In the genomic region with DNA sequence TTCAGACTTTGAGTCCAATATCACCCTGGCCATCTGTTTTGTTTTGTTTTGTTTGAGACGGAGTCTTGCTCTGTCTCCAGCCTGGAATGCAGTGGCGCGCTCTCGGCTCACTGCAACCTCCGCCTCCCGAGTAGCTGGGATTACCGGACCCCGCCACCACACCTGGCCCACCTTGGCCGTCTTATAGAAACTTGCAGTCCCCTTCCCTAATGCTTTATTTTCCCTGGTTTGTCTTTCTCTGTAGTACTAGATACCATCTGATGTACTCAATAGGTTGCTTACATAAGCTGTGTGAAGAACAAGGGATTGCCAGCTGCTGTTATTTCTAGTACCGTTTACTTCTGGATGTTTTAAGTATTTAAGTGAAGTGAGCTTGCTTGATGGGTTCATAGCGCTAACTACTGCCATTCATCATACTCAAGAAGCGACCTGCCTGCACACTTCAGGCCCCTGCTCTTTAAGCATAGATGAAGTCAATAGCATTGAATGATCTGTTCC, we compare ENCODE assay signal across 8 cellular contexts. TPM values are rescaled to one million over a fixed set of nuclear protein-coding genes. Genes with fewer than 3 reads are reported as not detected.
DNase-seq lines count a peak whose midpoint lies in the region; ATAC-seq and TF ChIP-seq lines count a peak whose summit lies in the region.

No MANE protein-coding gene starts in this region.

- no peaks in the 10 kb centered on the region for H4K20me1 ChIP-seq in OCI-LY1 (ENCODE audit: insufficient read depth, low read length)
- no peaks in the 10 kb centered on the region for H4K20me1 ChIP-seq in neural cell (ENCODE audit: insufficient read depth)

- peaks cover 0 to 62% (median 20%) of the 10 kb centered on the region in 3 donors for H3K36me3 Mint-ChIP-seq in CD8-positive, alpha-beta memory T cell
- H3K36me3 Mint-ChIP-seq in effector memory CD8-positive, alpha-beta T cell (ENCODE audit: insufficient read depth): peaks cover 70% of the 10 kb centered on the region

- H3K36me3 ChIP-seq in CD8-positive, alpha-beta memory T cell (ENCODE audit: insufficient read depth, low read length): peaks cover 49% of the 10 kb centered on the region
- peaks cover 61% of the 10 kb centered on the region for H3K36me3 ChIP-seq in OCI-LY1 (ENCODE audit: insufficient read depth, low read length)
- no peaks in the 10 kb centered on the region for H3K36me3 ChIP-seq in neural cell (ENCODE audit: insufficient read depth, low read length)

- peak overlapping the region; percentile 93 to 100 (median 96) for H3K4me3 Mint-ChIP-seq in CD8-positive, alpha-beta memory T cell
- H3K4me3 Mint-ChIP-seq in effector memory CD8-positive, alpha-beta T cell: peak overlapping the region; percentile 85 to 96

- TF ChIP-seq CTCF in OCI-LY1 (IDR thresholded peaks at IDR 0.05; ENCODE audit: low read length): no peak
- no peak for TF ChIP-seq CTCF in neural cell (IDR thresholded peaks at IDR 0.05; ENCODE audit: poor library complexity, severe bottlenecking)

- no peak for TF ChIP-seq RAD21 in neural cell (conservative IDR thresholded peaks at IDR 0.05)

- H3K9me2 ChIP-seq in OCI-LY1 (ENCODE audit: low read depth, low read length) (no peaks in the 10 kb centered on the region), neural cell (ENCODE audit: insufficient read depth, low read length) (no peaks in the 10 kb centered on the region)

- no peaks in the 10 kb centered on the region for H3K9me3 Mint-ChIP-seq in CD8-positive, alpha-beta memory T cell
- peaks cover 0 to 2% of the 10 kb centered on the region in 2 donors for H3K9me3 Mint-ChIP-seq in effector memory CD8-positive, alpha-beta T cell

- H3K27ac ChIP-seq in CD8-positive, alpha-beta memory T cell (ENCODE audit: low read depth, low read length): peak overlapping the region; percentile 89
- H3K27ac ChIP-seq in OCI-LY1 (ENCODE audit: low read depth, low read length, poor library complexity, severe bottlenecking) (no peak overlapping the region), neural cell (ENCODE audit: low read length) (peak overlapping the region; percentile 81)

- TF ChIP-seq EP300 in neural cell (conservative IDR thresholded peaks at IDR 0.05; ENCODE audit: poor library complexity, severe bottlenecking): no peak

- H3K4me1 ChIP-seq in CD8-positive, alpha-beta memory T cell (ENCODE audit: insufficient read depth, low read length): peaks cover 27% of the 10 kb centered on the region
- H3K4me1 ChIP-seq in OCI-LY1 (ENCODE audit: insufficient read depth, low read length, severe bottlenecking): peaks cover 22% of the 10 kb centered on the region

- no peak overlapping the region for H2AFZ ChIP-seq in OCI-LY1 (ENCODE audit: low read length)
- no peak overlapping the region for H2AFZ ChIP-seq in neural cell (ENCODE audit: low read depth, low read length)

- H3K4me1 Mint-ChIP-seq in CD8-positive, alpha-beta memory T cell: peaks cover 49 to 68% (median 60%) of the 10 kb centered on the region in 3 donors
- peaks cover 36 to 50% of the 10 kb centered on the region in 2 donors for H3K4me1 Mint-ChIP-seq in effector memory CD8-positive, alpha-beta T cell (ENCODE audit: low read depth in 2 of 2)

- POLR2A ChIA-PET in CD8-positive, alpha-beta memory T cell (lab: Charles Lee): interaction anchor here (0.8 to 2.4 kb wide), 4 partner anchors 147 to 441 kb away, joined by 3 to 25 read pairs (median 4); partner anchors contain the start of genes CNOT11, PDCL3 and TBC1D8

- no peaks in the 10 kb centered on the region for H3K9me3 ChIP-seq in CD8-positive, alpha-beta memory T cell (ENCODE audit: low read length)
- no peaks in the 10 kb centered on the region for H3K9me3 ChIP-seq in OCI-LY1 (ENCODE audit: low read length)
- H3K9me3 ChIP-seq in neural cell (ENCODE audit: low read length): no peaks in the 10 kb centered on the region

- peak overlapping the region; percentile 90 for H3K9ac ChIP-seq in OCI-LY1 (ENCODE audit: low read length)
- peak overlapping the region; percentile 85 for H3K9ac ChIP-seq in neural cell (ENCODE audit: low read length)

- H3K79me2 ChIP-seq in OCI-LY1 (ENCODE audit: insufficient read depth, low read length): peaks cover 15% of the 10 kb centered on the region
- peaks cover 20% of the 10 kb centered on the region for H3K79me2 ChIP-seq in neural cell (replicated peaks; ENCODE audit: insufficient read depth, low read length)

- CTCF ChIA-PET in CD8-positive, alpha-beta memory T cell (lab: Charles Lee): interaction anchor here (1.4 kb wide), 1 partner anchor 9 kb away, joined by 7 read pairs; no protein-coding TSS in a partner anchor

- H3F3A ChIP-seq in OCI-LY1 (ENCODE audit: insufficient read depth, low read length) (0 out of 2 replicates have a peak, but pooled peaks cover 3% of the 10 kb centered on the region), neural cell (ENCODE audit: insufficient read depth, low read length, poor library complexity, severe bottlenecking) (no peaks in the 10 kb centered on the region)

- no peaks in the 10 kb centered on the region for H3K27me3 ChIP-seq in CD8-positive, alpha-beta memory T cell (ENCODE audit: insufficient read depth, low read length, poor library complexity, severe bottlenecking)
- H3K27me3 ChIP-seq in OCI-LY1 (ENCODE audit: insufficient read depth, low read length) (no peaks in the 10 kb centered on the region), neural cell (ENCODE audit: insufficient read depth, low read depth, low read length) (no peaks in the 10 kb centered on the region)

- H3K27me3 Mint-ChIP-seq in CD8-positive, alpha-beta memory T cell: no peaks in the 10 kb centered on the region
- H3K27me3 Mint-ChIP-seq in effector memory CD8-positive, alpha-beta T cell: no peaks in the 10 kb centered on the region

- H3K4me2 ChIP-seq in OCI-LY1 (ENCODE audit: low read length) (peak overlapping the region; percentile 68), neural cell (ENCODE audit: low read length) (peak overlapping the region; percentile 86)

- DNase-seq in CD8-positive, alpha-beta memory T cell: no peak
- no peak for DNase-seq in effector memory CD8-positive, alpha-beta T cell
- DNase-seq in cerebellum (ENCODE audit: low spot score) (no peak), mesenteric fat pad (ENCODE audit: low spot score) (no peak), T1000 (lab: John Stamatoyannopoulos, UW) (no peak)
- DNase-seq in stimulated activated CD8-positive, alpha-beta memory T cell treated with anti-CD3 and anti-CD28 coated beads, Interleukin-4, amount 100 ng/mL, for 48 hours: no peak

- no peak for ATAC-seq in effector memory CD8-positive, alpha-beta T cell (replicated peaks)

- peak overlapping the region; percentile 92 to 99 (median 98) for H3K27ac Mint-ChIP-seq in CD8-positive, alpha-beta memory T cell
- H3K27ac Mint-ChIP-seq in effector memory CD8-positive, alpha-beta T cell: peak overlapping the region; percentile 95 to 98

- peak overlapping the region; percentile 94 for H3K4me3 ChIP-seq in CD8-positive, alpha-beta memory T cell (ENCODE audit: low read length)
- H3K4me3 ChIP-seq in OCI-LY1 (ENCODE audit: low read depth, low read length, poor library complexity, severe bottlenecking): peak overlapping the region; percentile 96
- H3K4me3 ChIP-seq in neural cell (ENCODE audit: low read length): peak overlapping the region; percentile 93

TF ChIP-seq in neural cell, 6 proteins besides CTCF, POLR2A, EP300 and RAD21:
- TF ChIP-seq POLR2AphosphoS5 (IDR thresholded peaks at IDR 0.05) (no peak), SMC3 (conservative IDR thresholded peaks at IDR 0.05; ENCODE audit: poor library complexity) (no peak), MXI1 (conservative IDR thresholded peaks at IDR 0.05; ENCODE audit: poor library complexity, severe bottlenecking) (no peak), EZH2 (IDR thresholded peaks at IDR 0.05; ENCODE audit: borderline replicate concordance, insufficient read depth, low read length, poor library complexity, severe bottlenecking) (no peak), TAF1 (IDR thresholded peaks at IDR 0.05; ENCODE audit: low read depth) (no peak)
- TF ChIP-seq, protein P1, sequence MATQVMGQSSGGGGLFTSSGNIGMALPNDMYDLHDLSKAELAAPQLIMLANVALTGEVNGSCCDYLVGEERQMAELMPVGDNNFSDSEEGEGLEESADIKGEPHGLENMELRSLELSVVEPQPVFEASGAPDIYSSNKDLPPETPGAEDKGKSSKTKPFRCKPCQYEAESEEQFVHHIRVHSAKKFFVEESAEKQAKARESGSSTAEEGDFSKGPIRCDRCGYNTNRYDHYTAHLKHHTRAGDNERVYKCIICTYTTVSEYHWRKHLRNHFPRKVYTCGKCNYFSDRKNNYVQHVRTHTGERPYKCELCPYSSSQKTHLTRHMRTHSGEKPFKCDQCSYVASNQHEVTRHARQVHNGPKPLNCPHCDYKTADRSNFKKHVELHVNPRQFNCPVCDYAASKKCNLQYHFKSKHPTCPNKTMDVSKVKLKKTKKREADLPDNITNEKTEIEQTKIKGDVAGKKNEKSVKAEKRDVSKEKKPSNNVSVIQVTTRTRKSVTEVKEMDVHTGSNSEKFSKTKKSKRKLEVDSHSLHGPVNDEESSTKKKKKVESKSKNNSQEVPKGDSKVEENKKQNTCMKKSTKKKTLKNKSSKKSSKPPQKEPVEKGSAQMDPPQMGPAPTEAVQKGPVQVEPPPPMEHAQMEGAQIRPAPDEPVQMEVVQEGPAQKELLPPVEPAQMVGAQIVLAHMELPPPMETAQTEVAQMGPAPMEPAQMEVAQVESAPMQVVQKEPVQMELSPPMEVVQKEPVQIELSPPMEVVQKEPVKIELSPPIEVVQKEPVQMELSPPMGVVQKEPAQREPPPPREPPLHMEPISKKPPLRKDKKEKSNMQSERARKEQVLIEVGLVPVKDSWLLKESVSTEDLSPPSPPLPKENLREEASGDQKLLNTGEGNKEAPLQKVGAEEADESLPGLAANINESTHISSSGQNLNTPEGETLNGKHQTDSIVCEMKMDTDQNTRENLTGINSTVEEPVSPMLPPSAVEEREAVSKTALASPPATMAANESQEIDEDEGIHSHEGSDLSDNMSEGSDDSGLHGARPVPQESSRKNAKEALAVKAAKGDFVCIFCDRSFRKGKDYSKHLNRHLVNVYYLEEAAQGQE (IDR thresholded peaks at IDR 0.05; ENCODE audit: borderline replicate concordance): no peak

RNA-seq across cellular contexts. Expression of gene RPL31, which starts 1.2 kb away (rescaled TPM):
- total RNA-seq in CD8-positive, alpha-beta memory T cell: 1,000 to 10,000 TPM; 1,340 to 1,381 TPM
- polyA plus RNA-seq in CD8-positive, alpha-beta memory T cell: 4,796 TPM
- 1,321 and 1,555 TPM in 2 replicates for polyA plus RNA-seq in neural cell
- polyA minus RNA-seq in neural cell: 432 and 507 TPM in 2 replicates
- total RNA-seq in cerebellum (510 TPM), mesenteric fat pad (1,076 TPM)
